8 cellular contexts compared by ENCODE assay signal in the genomic region with DNA sequence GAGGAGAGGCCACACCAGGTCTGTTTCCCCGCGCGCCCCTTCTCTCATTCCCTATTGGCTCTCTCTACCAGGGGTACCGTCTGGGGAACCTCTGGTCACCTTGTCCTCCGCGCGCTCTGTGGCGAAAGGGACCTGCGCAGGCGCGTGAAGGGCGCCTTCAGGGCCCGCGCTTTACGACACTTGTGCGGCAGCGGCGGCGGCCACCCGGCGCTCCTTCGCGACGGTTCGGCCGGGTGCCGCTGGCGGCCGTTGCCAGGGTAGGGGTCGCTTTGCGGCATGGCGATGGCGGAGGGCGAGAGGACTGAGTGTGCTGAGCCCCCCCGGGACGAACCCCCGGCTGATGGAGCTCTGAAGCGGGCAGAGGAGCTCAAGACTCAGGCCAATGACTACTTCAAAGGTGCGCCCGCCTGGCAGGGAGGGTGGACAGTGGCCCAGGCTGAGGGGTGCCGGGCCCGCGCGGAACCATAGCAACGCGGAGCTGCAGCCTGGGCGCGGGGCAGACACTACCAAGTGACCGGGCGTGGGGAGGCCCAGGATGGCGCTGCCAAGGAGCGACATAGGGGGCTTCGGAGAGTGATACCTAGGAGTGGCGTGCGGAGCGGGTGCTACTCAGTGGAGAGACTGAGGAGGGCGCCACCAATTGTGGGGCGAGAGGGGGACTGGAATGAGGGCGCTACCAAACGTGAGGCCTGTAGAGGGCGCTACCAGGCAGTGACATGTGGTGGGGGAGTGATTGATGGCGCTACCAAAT. TPM values are rescaled to one million over a fixed set of nuclear protein-coding genes. Genes with fewer than 3 reads are reported as not detected.
DNase-seq lines count a peak whose midpoint lies in the region; ATAC-seq and TF ChIP-seq lines count a peak whose summit lies in the region.

TSS of gene PPP5C (plus strand) at position 267 of the 751 bp plus-strand sequence. CDS start at position 277, 10 bp downstream.

- H3K27ac Mint-ChIP-seq in activated CD4-positive, alpha-beta T cell treated with anti-CD3 and anti-CD28 coated beads, Interleukin-2, amount 10 ng/mL, durations not matched to agents 7 days and 5 days = peak within 1 kb of the TSS; percentile 92

- H3K9me3 Mint-ChIP-seq in activated CD4-positive, alpha-beta T cell treated with anti-CD3 and anti-CD28 coated beads, Interleukin-2, amount 10 ng/mL, durations not matched to agents 7 days and 5 days = no peaks in the 10 kb centered on the region

- H3K36me3 Mint-ChIP-seq in activated CD4-positive, alpha-beta T cell treated with anti-CD3 and anti-CD28 coated beads, Interleukin-2, amount 10 ng/mL, durations not matched to agents 7 days and 5 days (ENCODE audit: low read depth) = peaks cover 28% of the 10 kb centered on the region

- peak; percentile 80 for TF ChIP-seq POLR2A in GM19193 (IDR thresholded peaks at IDR 0.05; ENCODE audit: extremely low read depth, insufficient read depth, insufficient read length)

- H3K4me1 Mint-ChIP-seq in activated CD4-positive, alpha-beta T cell treated with anti-CD3 and anti-CD28 coated beads, Interleukin-2, amount 10 ng/mL, durations not matched to agents 7 days and 5 days = peaks cover 59% of the 10 kb centered on the region

- DNase-seq in Ammon's horn (ENCODE audit: low spot score) = peak; percentile 87
- peak; percentile 92 to 97 for DNase-seq in NCI-H526 (lab: John Stamatoyannopoulos, UW)
- peak; percentile 87 for DNase-seq in activated CD4-positive, alpha-beta T cell treated with anti-CD3 and anti-CD28 coated beads, Interleukin-2, amount 10 ng/mL, durations not matched to agents 7 days and 5 days
- DNase-seq in cortex of kidney (lab: John Stamatoyannopoulos, UW) = peak; percentile 44
- DNase-seq in left kidney (ENCODE audit: low read depth, low spot score) = peak; percentile 99
- peak; percentile 90 to 92 for DNase-seq in stimulated activated CD4-positive, alpha-beta T cell treated with anti-CD3 and anti-CD28 coated beads, Interleukin-2, amount 100 ng/mL, for 24 hours

- peaks cover 3% of the 10 kb centered on the region for H3K27me3 Mint-ChIP-seq in activated CD4-positive, alpha-beta T cell treated with anti-CD3 and anti-CD28 coated beads, Interleukin-2, amount 10 ng/mL, durations not matched to agents 7 days and 5 days

- peak; percentile 53 for ATAC-seq in HG03460 (IDR thresholded peaks at IDR 0.05; ENCODE audit: unreplicated experiment)

- POLR2A ChIA-PET in activated CD4-positive, alpha-beta T cell treated with anti-CD3 and anti-CD28 coated beads, Interleukin-2, amount 10 ng/mL, durations not matched to agents 7 days and 5 days (lab: Charles Lee) = no interaction called here

- peak within 1 kb of the TSS; percentile 96 for H3K4me3 Mint-ChIP-seq in activated CD4-positive, alpha-beta T cell treated with anti-CD3 and anti-CD28 coated beads, Interleukin-2, amount 10 ng/mL, durations not matched to agents 7 days and 5 days

- CTCF ChIA-PET in activated CD4-positive, alpha-beta T cell treated with anti-CD3 and anti-CD28 coated beads, Interleukin-2, amount 10 ng/mL, durations not matched to agents 7 days and 5 days (lab: Charles Lee) = interaction anchor here (0.5 to 1.7 kb wide), 17 partner anchors 9 to 286 kb away, joined by 3 to 7 read pairs (median 3); no protein-coding TSS in a partner anchor

RNA-seq across cellular contexts. Expression of gene PPP5C, which starts in this region (rescaled TPM):
- 100 to 1,000 TPM; 101 to 102 TPM for total RNA-seq in activated CD4-positive, alpha-beta T cell treated with anti-CD3 and anti-CD28 coated beads, Interleukin-2, amount 10 ng/mL, durations not matched to agents 7 days and 5 days

Comparison
In these comparisons a context has a peak if more than half of its experiments do, and no peak if none do; other contexts are left out.
1. Peak in every context shown above with its lines: DNase-seq and ATAC-seq.
2. DNase-seq: peak in every context shown above with its lines; median percentile 99 in left kidney; 94 in NCI-H526; 91 in stimulated activated CD4-positive, alpha-beta T cell treated with anti-CD3 and anti-CD28 coated beads, Interleukin-2, amount 100 ng/mL, for 24 hours; 87 in Ammon's horn; 87 in activated CD4-positive, alpha-beta T cell treated with anti-CD3 and anti-CD28 coated beads, Interleukin-2, amount 10 ng/mL, durations not matched to agents 7 days and 5 days; 44 in cortex of kidney.